ENCODE assay signal across 8 cellular contexts in genomic region chr19:55086730-55087541, GRCh38. TPM values are rescaled to one million over a fixed set of nuclear protein-coding genes. Genes with fewer than 3 reads are reported as not detected.
A peak's percentile ranks its signal among the peaks of the same experiment; 100 is the strongest.
DNase-seq lines count a peak whose midpoint lies in the region; TF ChIP-seq lines count a peak whose summit lies in the region.

No MANE protein-coding gene starts in this region.

- H3K4me1 ChIP-seq in effector memory CD4-positive, alpha-beta T cell (ENCODE audit: control insufficient read depth, insufficient read depth, low read length, poor library complexity, severe bottlenecking), result peaks cover 26% of the 10 kb centered on the region
- peaks cover 20 to 53% (median 37%) of the 10 kb centered on the region in 6 donors for H3K4me1 ChIP-seq in spleen

- DNase-seq in BJ (ENCODE audit: low read depth), result peak; percentile 66
- DNase-seq in activated CD4-positive, alpha-beta T cell treated with anti-CD3 and anti-CD28 coated beads, Interleukin-2, amount 50 U/mL, for 48 hours, result peak; percentile 68 to 76
- DNase-seq in effector memory CD4-positive, alpha-beta T cell, result peak; percentile 28 to 50 (median 36)
- DNase-seq in left kidney (ENCODE audit: low read depth, low spot score), result peak; percentile 98
- peak; percentile 90 for DNase-seq in spleen
- DNase-seq in OCI-M2 (lab: John Stamatoyannopoulos, UW; ENCODE audit: unreplicated experiment), result no peak
- DNase-seq in AML-193 (lab: John Stamatoyannopoulos, UW), result no peak

- WGBS in spleen, 5 donors, result 2 to 19% (median 6%) methylated on average over 21 to 74 of the region's 74 CpGs

- CTCF ChIA-PET in BJ (lab: Yijun Ruan, JAX), result interaction anchor here (0.8 to 4.3 kb wide), 5 partner anchors 9 to 331 kb away, joined by 3 to 40 read pairs (median 4); no protein-coding TSS in a partner anchor

- no peak overlapping the region for H3K27ac Mint-ChIP-seq in IgD-negative memory B cell

- H3K4me1 Mint-ChIP-seq in IgD-negative memory B cell, result peaks cover 16 to 20% (median 19%) of the 10 kb centered on the region in 3 donors

- peaks cover 4% of the 10 kb centered on the region for H3K36me3 Mint-ChIP-seq in IgD-negative memory B cell

- H3K36me3 ChIP-seq in BJ (ENCODE audit: control insufficient read depth, insufficient read depth, low read length), result peaks cover 10% of the 10 kb centered on the region
- H3K36me3 ChIP-seq in effector memory CD4-positive, alpha-beta T cell (ENCODE audit: control insufficient read depth, insufficient read depth, low read length), result peaks cover 12% of the 10 kb centered on the region
- peaks cover 0 to 28% (median 16%) of the 10 kb centered on the region in 6 donors for H3K36me3 ChIP-seq in spleen

- peak overlapping the region; percentile 52 for H3K4me3 ChIP-seq in BJ (ENCODE audit: low read depth, low read length)
- peak overlapping the region; percentile 22 for H3K4me3 ChIP-seq in effector memory CD4-positive, alpha-beta T cell (ENCODE audit: insufficient read depth, low read depth, low read length, poor library complexity, severe bottlenecking)
- H3K4me3 ChIP-seq in spleen, result peak overlapping the region; percentile 13 to 68 (median 38)

- peaks cover 0 to 1% (median 0%) of the 10 kb centered on the region in 3 donors for H3K9me3 Mint-ChIP-seq in IgD-negative memory B cell

- H3K27me3 Mint-ChIP-seq in IgD-negative memory B cell, result peaks cover 31% of the 10 kb centered on the region

- POLR2A ChIA-PET in BJ (lab: Charles Lee), result interaction anchor here (0.6 kb wide), 1 partner anchor 19 kb away, joined by 37 read pairs; no protein-coding TSS in a partner anchor

- H3K4me3 Mint-ChIP-seq in IgD-negative memory B cell, result peak overlapping the region in 3 of 4 donors; percentile 70 to 90 (median 89)

- intact Hi-C loops in spleen (cut with DNase I; ENCODE audit: low total_unique reads), result no loop called here

- no peaks in the 10 kb centered on the region for H3K9me3 ChIP-seq in effector memory CD4-positive, alpha-beta T cell (ENCODE audit: control insufficient read depth, low read length)
- peaks cover 0 to 7% (median 0%) of the 10 kb centered on the region in 8 donors for H3K9me3 ChIP-seq in spleen

- no peak for TF ChIP-seq POLR2A in spleen (IDR thresholded peaks at IDR 0.05)

- H3K27me3 ChIP-seq in BJ (ENCODE audit: control insufficient read depth, insufficient read depth, low read length), result peaks cover 19% of the 10 kb centered on the region
- peaks cover 44% of the 10 kb centered on the region for H3K27me3 ChIP-seq in effector memory CD4-positive, alpha-beta T cell (replicated peaks; ENCODE audit: control insufficient read depth, insufficient read depth, low read length, poor library complexity, severe bottlenecking)
- peaks cover 7 to 65% (median 51%) of the 10 kb centered on the region in 7 donors for H3K27me3 ChIP-seq in spleen (replicated peaks in 1 of 7)

- H3K27ac ChIP-seq in effector memory CD4-positive, alpha-beta T cell (ENCODE audit: insufficient read depth, low read length, poor library complexity, severe bottlenecking), result no peak overlapping the region
- peak overlapping the region in 3 of 8 donors; percentile 5 to 31 (median 20) for H3K27ac ChIP-seq in spleen

- no peak for TF ChIP-seq CTCF in BJ (IDR thresholded peaks at IDR 0.05; ENCODE audit: insufficient read depth, low read depth, low read length)
- TF ChIP-seq CTCF in spleen (IDR thresholded peaks at IDR 0.05 in 8 of 11, conservative IDR thresholded peaks at IDR 0.05 in 3 of 11), result no peak

RNA-seq across cellular contexts. Expression of gene EPS8L1, which starts 11.3 kb away (rescaled TPM):
- 3.6 and 4.4 TPM in 2 replicates for polyA plus RNA-seq in BJ (2011; rRNA removed)
- 1.2 TPM in 2 replicates for polyA minus RNA-seq in BJ (2011; rRNA and poly(A)+ RNA removed)
- polyA plus RNA-seq in IgD-negative memory B cell, result 0.93 TPM
- 1 to 10 TPM in 5 of 7 donors, under 1 TPM in 1, not detected in 1; 0.37 to 3.4 (median 2.2) TPM for total RNA-seq in spleen
- polyA plus RNA-seq in spleen, result 1 to 10 TPM; 5.2 to 5.3 (median 5.3) TPM

RNA-seq across cellular contexts. Expression of gene RDH13, which starts 24.0 kb away (rescaled TPM):
- polyA plus RNA-seq in BJ (2011; rRNA removed) (5.2 and 6.1 TPM in 2 replicates), IgD-negative memory B cell (18.7 TPM), spleen (10 to 100 TPM in 1 of 3 donors, 1 to 10 TPM in 2; 4.6 to 13.5 (median 7.6) TPM)
- polyA minus RNA-seq in BJ (2011; rRNA and poly(A)+ RNA removed), result 5.2 and 7.3 TPM in 2 replicates
- 10 to 100 TPM; 15.3 to 31.5 (median 17.9) TPM for total RNA-seq in spleen

RNA-seq across cellular contexts. Expression of gene PPP1R12C, which starts 30.5 kb away (rescaled TPM):
- polyA plus RNA-seq in BJ (2011; rRNA removed), result 36.0 and 50.8 TPM in 2 replicates
- 21.1 and 32.7 TPM in 2 replicates for polyA minus RNA-seq in BJ (2011; rRNA and poly(A)+ RNA removed)
- 7.4 TPM for polyA plus RNA-seq in IgD-negative memory B cell
- 100 to 1,000 TPM in 5 of 7 donors, 10 to 100 TPM in 2; 88.2 to 193 (median 129) TPM for total RNA-seq in spleen
- 100 to 1,000 TPM in 2 of 3 donors, 10 to 100 TPM in 1; 98.2 to 292 (median 263) TPM for polyA plus RNA-seq in spleen

RNA-seq across cellular contexts. Expression of gene GP6, which starts 48.9 kb away (rescaled TPM):
- polyA plus RNA-seq in BJ (2011; rRNA removed) (not detected in 2 replicates), IgD-negative memory B cell (0.55 TPM), spleen (under 1 TPM; 0.09 to 0.41 (median 0.35) TPM)
- polyA minus RNA-seq in BJ (2011; rRNA and poly(A)+ RNA removed), result not detected in 2 replicates
- total RNA-seq in spleen, result 1 to 10 TPM; 1.3 to 3.8 (median 1.7) TPM

Comparison
In these comparisons a context has a peak if more than half of its experiments do, and no peak if none do; other contexts are left out.
1. DNase-seq: peak in BJ (single experiment), activated CD4-positive, alpha-beta T cell treated with anti-CD3 and anti-CD28 coated beads, Interleukin-2, amount 50 U/mL, for 48 hours (2 of 2), effector memory CD4-positive, alpha-beta T cell (3 of 3), left kidney (single experiment) and spleen (single experiment); none in OCI-M2 (single experiment) and AML-193 (0 of 2).
2. Peak in every context shown above with its lines, with median percentiles within 50 percentile points of each other: H3K4me3 ChIP-seq.